16 cellular contexts compared by ENCODE assay signal in the genomic region with DNA sequence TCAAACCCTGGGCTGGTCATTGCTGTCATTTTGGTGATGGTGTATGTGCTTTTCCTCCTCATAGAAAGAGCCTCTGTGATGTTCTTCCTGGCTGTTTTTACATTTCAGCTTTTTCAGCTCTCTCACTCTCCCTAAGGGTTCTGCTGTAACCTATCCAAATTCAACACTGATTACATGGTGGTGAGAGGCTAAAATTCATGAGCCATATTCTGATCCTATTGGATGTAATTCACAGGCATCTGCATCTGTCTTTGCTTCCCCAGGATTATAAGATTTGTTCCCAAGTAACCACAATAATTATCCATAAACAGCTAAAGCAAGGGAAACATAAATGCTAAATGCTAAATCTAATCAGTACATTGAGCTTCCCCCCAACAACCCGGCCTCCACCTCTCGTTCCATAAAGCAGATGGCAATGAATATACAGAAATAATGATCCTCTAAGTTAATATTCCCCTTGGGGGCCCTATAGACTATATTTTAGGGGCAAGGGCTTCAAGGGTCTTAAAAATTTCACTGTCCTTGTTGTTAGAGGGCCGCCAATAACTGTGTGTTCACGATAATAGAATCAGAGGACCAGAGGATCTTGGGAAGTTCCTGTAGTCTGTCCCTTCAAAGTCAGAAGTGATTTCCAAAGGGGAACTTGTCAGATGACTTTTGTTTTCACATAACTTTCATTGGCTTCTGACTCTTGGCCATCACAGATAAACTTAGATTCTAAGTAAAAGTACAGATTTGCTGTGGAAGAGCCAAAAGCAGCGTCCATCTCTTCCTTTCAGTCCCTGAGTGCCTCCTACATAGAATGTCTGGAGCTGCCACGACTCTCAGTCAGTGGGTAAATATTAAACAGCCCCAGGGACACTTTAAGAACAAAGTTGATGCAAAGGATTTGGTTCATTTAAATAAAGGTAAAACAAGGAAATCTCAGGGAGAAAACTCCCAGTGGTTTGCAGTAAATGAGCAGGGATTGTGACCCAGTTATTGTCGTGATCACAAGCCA.
DNase-seq lines count a peak whose midpoint lies in the region; ATAC-seq and TF ChIP-seq lines count a peak whose summit lies in the region.
"Had no signal": no experiment of that assay in that cellular context is flagged by ENCODE, and none has a peak within 500 bp of the region (broad histone marks: within the 10 kb centered on the region; RNA-seq: fewer than 3 reads in every experiment).

No MANE protein-coding gene starts in this region.

- H3K36me3 ChIP-seq in mucosa of stomach (ENCODE audit: control insufficient read depth, insufficient read depth, low read length) (no peaks in the 10 kb centered on the region), upper lobe of right lung (no peaks in the 10 kb centered on the region)
- H3K36me3 ChIP-seq: BLaER1, SJCRH30 had no signal

- DNase-seq in astrocyte of the cerebellum (ENCODE audit: low read depth) (peak; percentile 8), Right ventricle myocardium superior (no peak), upper lobe of right lung (no peak), AG08395 (ENCODE audit: low spot score) (no peak)
- no peak for DNase-seq in effector CD8-positive, alpha-beta T cell (lab: John Stamatoyannopoulos, UW)
- no peak for DNase-seq in stimulated activated CD4-positive, alpha-beta T cell treated with anti-CD3 and anti-CD28 coated beads, Interleukin-4, amount 100 ng/mL, for 1 hour
- DNase-seq: central memory CD4-positive, alpha-beta T cell; DMS79; effector memory CD4-positive, alpha-beta T cell; KG1; midbrain; NCI-H1105; SJCRH30; T-helper 9 cell had no signal

- H3K9ac ChIP-seq in mucosa of stomach (ENCODE audit: low read length) = peak overlapping the region; percentile 10
- H3K9ac ChIP-seq: BLaER1 had no signal

- peaks cover 34% of the 10 kb centered on the region for H3K4me1 ChIP-seq in mucosa of stomach (ENCODE audit: control insufficient read depth, insufficient read depth, low read length)
- peaks cover 8% of the 10 kb centered on the region for H3K4me1 ChIP-seq in upper lobe of right lung
- H3K4me1 ChIP-seq: BLaER1, SJCRH30 had no signal

- H3K27ac ChIP-seq in upper lobe of right lung = peak overlapping the region; percentile 3
- H3K27ac ChIP-seq: BLaER1, SJCRH30 had no signal

- H3K27me3 ChIP-seq in mucosa of stomach (ENCODE audit: control insufficient read depth, insufficient read depth, low read length) = no peaks in the 10 kb centered on the region
- no peaks in the 10 kb centered on the region for H3K27me3 ChIP-seq in upper lobe of right lung
- H3K27me3 ChIP-seq: BLaER1 had no signal

- intact Hi-C loops in Right ventricle myocardium superior (cut with DNase I) (loop anchor here (10.0 kb wide), 1 partner anchor 232 kb away; no protein-coding TSS in a partner anchor), upper lobe of right lung (cut with DNase I) (no loop called here)

- in situ Hi-C loops in astrocyte of the cerebellum (cut with HindIII; ENCODE audit: low sequenced_read_pairs) = no loop called here

- no peaks in the 10 kb centered on the region for H3K9me3 ChIP-seq in mucosa of stomach (ENCODE audit: control insufficient read depth, low read length)
- no peaks in the 10 kb centered on the region for H3K9me3 ChIP-seq in upper lobe of right lung
- H3K9me3 ChIP-seq: BLaER1, SJCRH30 had no signal

- no peak for TF ChIP-seq CTCF in astrocyte of the cerebellum (IDR thresholded peaks at IDR 0.05; ENCODE audit: low read depth, low read length, missing control alignments)
- TF ChIP-seq CTCF in upper lobe of right lung (IDR thresholded peaks at IDR 0.05) = no peak

- H3K4me3 ChIP-seq in astrocyte of the cerebellum (ENCODE audit: low read depth, low read length) (no peak overlapping the region), mucosa of stomach (ENCODE audit: low read length) (no peak overlapping the region), upper lobe of right lung (no peak overlapping the region)
- H3K4me3 ChIP-seq: BLaER1, SJCRH30 had no signal

- ATAC-seq in Right ventricle myocardium superior (ENCODE audit: poor library complexity) (peak; percentile 87), upper lobe of right lung (no peak)
